18 cellular contexts compared by ENCODE assay signal in genomic region chr11:36383200-36383599, GRCh38.
"Had no signal": no experiment of that assay in that cellular context is flagged by ENCODE, and none has a peak within 500 bp of the region (broad histone marks: within the 10 kb centered on the region; RNA-seq: fewer than 3 reads in every experiment).

No MANE protein-coding gene starts in this region.

- H3K36me3 Mint-ChIP-seq: naive B cell had no signal

- H3K9me3 Mint-ChIP-seq: activated naive CD4-positive, alpha-beta T cell treated with anti-CD3 and anti-CD28 coated beads, Interleukin-2, amount 50 U/mL, for 72 hours; dendritic cell treated with granulocyte-macrophage colony-stimulating factor and Interleukin-4, amounts not matched to agents 40 ng/mL and 50 ng/mL, for 4 days; naive B cell had no signal

- H3K4me3 Mint-ChIP-seq: dendritic cell treated with granulocyte-macrophage colony-stimulating factor and Interleukin-4, amounts not matched to agents 40 ng/mL and 50 ng/mL, for 4 days; naive B cell had no signal

- ATAC-seq: activated naive CD4-positive, alpha-beta T cell treated with anti-CD3 and anti-CD28 coated beads, Interleukin-2, amount 50 U/mL, for 72 hours; body of pancreas; heart right ventricle; left colon; stimulated activated naive CD8-positive, alpha-beta T cell treated with anti-CD3 and anti-CD28 coated beads, Interleukin-15, Interleukin-2, amounts not matched to agents 100 U/mL and 50 U/mL, for 24 hours had no signal

- H3K27ac Mint-ChIP-seq: activated naive CD4-positive, alpha-beta T cell treated with anti-CD3 and anti-CD28 coated beads, Interleukin-2, amount 50 U/mL, for 72 hours; dendritic cell treated with granulocyte-macrophage colony-stimulating factor and Interleukin-4, amounts not matched to agents 40 ng/mL and 50 ng/mL, for 4 days had no signal

- DNase-seq: activated CD4-positive, alpha-beta T cell treated with anti-CD3 and anti-CD28 coated beads, Interleukin-2, amount 50 U/mL, for 48 hours; activated CD4-positive, CD25-positive, alpha-beta regulatory T cell treated with anti-CD3 and anti-CD28 coated beads, Interleukin-2, amount 50 U/mL, for 72 hours; activated gamma-delta T cell; activated T-cell treated with anti-CD3 and anti-CD28 coated beads, Interleukin-2, amount 50 U/mL, for 48 hours; body of pancreas; central memory CD4-positive, alpha-beta T cell; heart right ventricle; left colon; naive B cell; retina; stimulated activated CD4-positive, alpha-beta T cell treated with anti-CD3 and anti-CD28 coated beads, Interleukin-2, amount 100 ng/mL, for 48 hours; stimulated activated naive CD8-positive, alpha-beta T cell treated with anti-CD3 and anti-CD28 coated beads, Interleukin-15, Interleukin-2, amounts not matched to agents 100 U/mL and 50 U/mL, for 24 hours; SW 1271; T1000; testis; upper lobe of left lung had no signal
